Comparison of ENCODE assay signal across 12 cellular contexts in the genomic region with DNA sequence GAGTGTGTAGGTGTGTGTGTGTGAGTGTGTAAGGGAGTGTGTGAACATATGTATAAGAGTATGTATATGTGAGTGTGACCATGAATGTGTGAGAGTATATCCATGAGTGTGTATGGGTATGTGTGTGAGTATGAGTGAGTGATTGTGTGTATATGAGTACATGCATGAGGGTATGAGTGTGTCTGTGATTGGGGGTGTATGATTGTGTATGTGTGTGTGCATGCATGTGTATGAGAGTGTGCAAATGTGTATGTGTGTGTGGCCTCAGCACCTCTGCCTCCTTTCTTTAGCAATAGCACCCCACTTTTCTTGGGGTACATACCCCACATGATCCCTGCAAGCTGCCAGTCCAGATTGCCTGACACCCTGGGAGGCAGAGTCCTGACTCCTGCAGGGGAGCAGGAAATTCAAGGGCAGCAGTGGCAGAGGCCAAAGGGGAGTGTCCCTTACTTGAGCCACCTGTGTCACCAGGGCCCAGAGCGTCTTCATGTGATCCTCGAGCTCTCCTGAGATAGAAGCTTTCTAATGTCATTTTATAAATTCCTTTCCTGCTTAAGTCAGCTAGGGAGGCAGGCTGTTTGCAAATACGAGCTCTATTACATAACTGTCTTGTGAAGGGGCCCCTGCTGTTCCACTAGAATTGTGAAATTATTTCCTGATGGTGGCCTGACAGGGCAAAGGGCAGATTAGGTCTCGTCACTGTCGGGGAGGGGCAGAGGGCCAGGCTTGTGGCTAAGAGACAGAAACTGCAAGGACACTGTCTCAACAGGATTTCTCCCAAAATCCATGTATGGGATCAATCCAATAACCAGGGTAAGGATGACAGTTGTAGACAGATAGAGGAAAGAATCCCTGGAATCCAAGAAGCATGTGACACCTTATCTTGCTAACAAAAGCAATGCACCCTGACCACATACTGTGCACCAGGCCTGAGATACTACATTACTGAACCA.
DNase-seq lines count a peak whose midpoint lies in the region; ATAC-seq and TF ChIP-seq lines count a peak whose summit lies in the region.
"Had no signal": no experiment of that assay in that cellular context is flagged by ENCODE, and none has a peak within 500 bp of the region (broad histone marks: within the 10 kb centered on the region; RNA-seq: fewer than 3 reads in every experiment).

No MANE protein-coding gene starts in this region.

- TF ChIP-seq EP300 in Ishikawa (IDR thresholded peaks at IDR 0.05; ENCODE audit: borderline replicate concordance) = no peak

- H3K27ac ChIP-seq in colonic mucosa = peak overlapping the region; percentile 66
- H3K27ac ChIP-seq in lung (ENCODE audit: low read depth in 1 of 2, low read length in 1 of 2) = peak overlapping the region in 1 of 2 donors; percentile 68
- H3K27ac ChIP-seq in effector memory CD4-positive, alpha-beta T cell (ENCODE audit: insufficient read depth, low read length, poor library complexity, severe bottlenecking) = no peak overlapping the region

- intact Hi-C loops in colonic mucosa (cut with DNase I) = no loop called here

- peak; percentile 35 for ATAC-seq in lung (ENCODE audit: insufficient read depth, low FRiP score)
- no peak for ATAC-seq in GM18867 (IDR thresholded peaks at IDR 0.05; ENCODE audit: unreplicated experiment)
- ATAC-seq in HG02938 (IDR thresholded peaks at IDR 0.05; ENCODE audit: unreplicated experiment) = no peak

- H3K27me3 ChIP-seq in colonic mucosa = no peaks in the 10 kb centered on the region
- no peaks in the 10 kb centered on the region for H3K27me3 ChIP-seq in lung (ENCODE audit: control insufficient read depth, insufficient read depth)
- no peaks in the 10 kb centered on the region for H3K27me3 ChIP-seq in effector memory CD4-positive, alpha-beta T cell (replicated peaks; ENCODE audit: control insufficient read depth, insufficient read depth, low read length, poor library complexity, severe bottlenecking)

- 10 to 17% methylated on average over 5 of the region's 5 CpGs for WGBS in lung, 2 donors

- H3K36me3 ChIP-seq in colonic mucosa (no peaks in the 10 kb centered on the region), lung (ENCODE audit: control insufficient read depth in 2 of 2, insufficient read depth in 2 of 2, low read length in 2 of 2) (no peaks in the 10 kb centered on the region)
- H3K36me3 ChIP-seq in effector memory CD4-positive, alpha-beta T cell (ENCODE audit: control insufficient read depth, insufficient read depth, low read length) = no peaks in the 10 kb centered on the region

- no peak for TF ChIP-seq RAD21 in Ishikawa (IDR thresholded peaks at IDR 0.05; ENCODE audit: low read depth)

- no peaks in the 10 kb centered on the region for H3K9me3 ChIP-seq in colonic mucosa
- no peaks in the 10 kb centered on the region for H3K9me3 ChIP-seq in lung (ENCODE audit: control insufficient read depth in 2 of 2, insufficient read depth in 1 of 2, low read length in 1 of 2)
- H3K9me3 ChIP-seq in effector memory CD4-positive, alpha-beta T cell (ENCODE audit: control insufficient read depth, low read length) = no peaks in the 10 kb centered on the region

- DNase-seq in AG08395 (ENCODE audit: low spot score) = peak; percentile 21
- peak; percentile 66 for DNase-seq in colonic mucosa
- peak; percentile 68 for DNase-seq in lung (ENCODE audit: low spot score)
- DNase-seq in effector memory CD4-positive, alpha-beta T cell = no peak
- DNase-seq in inferior parietal cortex (ENCODE audit: extremely low spot score) = no peak
- DNase-seq: glutamatergic neuron, HCEC 1CT, NCI-H2107, occipital lobe had no signal

- TF ChIP-seq CTCF in colonic mucosa (IDR thresholded peaks at IDR 0.05) (no peak), lung (IDR thresholded peaks at IDR 0.05; ENCODE audit: control extremely low read depth, extremely low read depth) (no peak)

- H3K4me3 ChIP-seq in colonic mucosa (no peak overlapping the region), lung (no peak overlapping the region)
- H3K4me3 ChIP-seq in effector memory CD4-positive, alpha-beta T cell (ENCODE audit: insufficient read depth, low read depth, low read length, poor library complexity, severe bottlenecking) = no peak overlapping the region

- peak overlapping the region in 1 of 2 donors; percentile 56 for H3K9ac ChIP-seq in colonic mucosa (ENCODE audit: low read depth in 2 of 2, low read length in 2 of 2)

- H3K4me1 ChIP-seq in colonic mucosa (peaks cover 14% of the 10 kb centered on the region), lung (ENCODE audit: control insufficient read depth in 2 of 2, insufficient read depth in 2 of 2, low read length in 2 of 2) (peaks cover 7 to 11% of the 10 kb centered on the region in 2 donors)
- H3K4me1 ChIP-seq in effector memory CD4-positive, alpha-beta T cell (ENCODE audit: control insufficient read depth, insufficient read depth, low read length, poor library complexity, severe bottlenecking) = no peaks in the 10 kb centered on the region

TF ChIP-seq in Ishikawa, 13 proteins besides CTCF, POLR2A, EP300 and RAD21:
- TF ChIP-seq FOXM1 (IDR thresholded peaks at IDR 0.05; ENCODE audit: borderline replicate concordance, low read depth) (no peak), CEBPB (IDR thresholded peaks at IDR 0.05) (0 out of 2 replicates have a peak, but pooled peaks have one; percentile 25)

Comparison
In these comparisons a context has a peak if more than half of its experiments do, and no peak if none do; other contexts are left out.
1. DNase-seq: peak in AG08395 (single experiment), colonic mucosa (single experiment) and lung (single experiment); none in effector memory CD4-positive, alpha-beta T cell (0 of 3) and inferior parietal cortex (single experiment).